ENCODE assay signal across 8 cellular contexts in genomic region chr15:41928637-41929620, GRCh38. TPM values are rescaled to one million over a fixed set of nuclear protein-coding genes. Genes with fewer than 3 reads are reported as not detected.
DNase-seq lines count a peak whose midpoint lies in the region; ATAC-seq and TF ChIP-seq lines count a peak whose summit lies in the region.

No MANE protein-coding gene starts in this region.

- no peaks in the 10 kb centered on the region for H3K36me3 ChIP-seq in aorta (ENCODE audit: control insufficient read depth in 1 of 2, insufficient read depth in 2 of 2, low read length in 1 of 2)

- DNase-seq in GM13976 (ENCODE audit: low spot score): peak; percentile 74
- DNase-seq in NCI-H1694 treated with DMSO at 0.1 percent for 48 hours (lab: John Stamatoyannopoulos, UW): peak; percentile 67
- no peak for DNase-seq in left cardiac atrium
- DNase-seq in aorta: peak in 1 of 2 donors; percentile 73
- DNase-seq in NCI-H2196 treated with DMSO at 0.1 percent for 48 hours (lab: John Stamatoyannopoulos, UW; ENCODE audit: unreplicated experiment): no peak
- DNase-seq in NCI-H510A treated with DMSO at 0.1 percent for 48 hours (lab: John Stamatoyannopoulos, UW): no peak
- no peak for DNase-seq in stimulated activated CD4-positive, alpha-beta T cell treated with anti-CD3 and anti-CD28 coated beads, Interleukin-12 subunit alpha, Interleukin-12 subunit beta, amount 100 ng/mL, for 4 hours

- ATAC-seq in GM21576 (IDR thresholded peaks at IDR 0.05; ENCODE audit: unreplicated experiment) (peak; percentile 60), left cardiac atrium (peak; percentile 34 to 52), aorta (ENCODE audit: low FRiP score) (peak; percentile 76)

- no peaks in the 10 kb centered on the region for H3K9me3 ChIP-seq in aorta (ENCODE audit: control insufficient read depth, low read length)

- H3K27me3 ChIP-seq in aorta (ENCODE audit: control insufficient read depth in 1 of 2, insufficient read depth in 2 of 2, low read length in 1 of 2): no peaks in the 10 kb centered on the region

- 13 to 16% methylated on average over 16 of the region's 16 CpGs for WGBS in aorta, 2 donors

- intact Hi-C loops in left cardiac atrium (cut with DNase I) (no loop called here), aorta (cut with DNase I) (loop anchor here in 1 of 2 donors (10.0 kb wide), 1 partner anchor 126 kb away; no protein-coding TSS in a partner anchor)

- TF ChIP-seq CTCF in GM13976 (IDR thresholded peaks at IDR 0.05; ENCODE audit: borderline replicate concordance, control extremely low read depth, extremely low read depth, insufficient read depth, missing control alignments): no peak

- peaks cover 4% of the 10 kb centered on the region in 2 donors for H3K4me1 ChIP-seq in aorta (ENCODE audit: control insufficient read depth in 1 of 2, insufficient read depth in 2 of 2, low read length in 2 of 2)

- H3K4me3 ChIP-seq in aorta (ENCODE audit: low read length in 2 of 2): no peak overlapping the region

- in situ Hi-C loops in GM13976 (cut with MboI; ENCODE audit: low sequenced_read_pairs, unreplicated experiment): no loop called here

- H3K27ac ChIP-seq in aorta (ENCODE audit: low read depth in 1 of 2, low read length in 2 of 2): peak overlapping the region; percentile 4 to 58

RNA-seq across cellular contexts. Expression of gene SPTBN5, which starts 35.1 kb away (rescaled TPM):
- total RNA-seq in left cardiac atrium (1 to 10 TPM; 1.7 to 2.5 TPM), aorta (1 to 10 TPM; 1.9 to 5.5 TPM)
- 10 to 100 TPM in 1 of 2 donors, under 1 TPM in 1; 0.63 to 10.5 TPM for polyA plus RNA-seq in aorta

RNA-seq across cellular contexts. Expression of gene EHD4, which starts 43.4 kb away (rescaled TPM):
- total RNA-seq in left cardiac atrium (10 to 100 TPM; 34.0 to 42.1 TPM), aorta (10 to 100 TPM; 47.3 to 56.6 TPM)
- 10 to 100 TPM; 11.4 to 12.6 TPM for polyA plus RNA-seq in aorta

Comparison
In these comparisons a context has a peak if more than half of its experiments do, and no peak if none do; other contexts are left out.
1. DNase-seq: peak in GM13976 (single experiment) and NCI-H1694 treated with DMSO at 0.1 percent for 48 hours (single experiment); none in left cardiac atrium (single experiment), NCI-H2196 treated with DMSO at 0.1 percent for 48 hours (single experiment), NCI-H510A treated with DMSO at 0.1 percent for 48 hours (single experiment) and stimulated activated CD4-positive, alpha-beta T cell treated with anti-CD3 and anti-CD28 coated beads, Interleukin-12 subunit alpha, Interleukin-12 subunit beta, amount 100 ng/mL, for 4 hours (single experiment).
2. Peak in every context shown above with its lines, with median percentiles within 50 percentile points of each other: ATAC-seq.